Comparison of ENCODE assay signal across 8 cellular contexts in genomic region chr12:10395390-10395998, GRCh38. TPM values are rescaled to one million over a fixed set of nuclear protein-coding genes. Genes with fewer than 3 reads are reported as not detected.
A peak's percentile ranks its signal among the peaks of the same experiment; 100 is the strongest.
DNase-seq lines count a peak whose midpoint lies in the region; ATAC-seq and TF ChIP-seq lines count a peak whose summit lies in the region.

No MANE protein-coding gene starts in this region.

- H3K36me3 Mint-ChIP-seq in activated CD8-positive, alpha-beta T cell treated with anti-CD3 and anti-CD28 coated beads, Interleukin-2, amount 10 ng/mL, durations not matched to agents 7 days and 5 days (ENCODE audit: low read depth): peaks cover 18% of the 10 kb centered on the region

- TF ChIP-seq POLR2A in tibial nerve (IDR thresholded peaks at IDR 0.05): no peak

- no peaks in the 10 kb centered on the region for H3K36me3 ChIP-seq in kidney epithelial cell (ENCODE audit: control insufficient read depth, insufficient read depth, low read length)
- H3K36me3 ChIP-seq in tibial nerve: no peaks in the 10 kb centered on the region

- POLR2A ChIA-PET in activated CD8-positive, alpha-beta T cell treated with anti-CD3 and anti-CD28 coated beads, Interleukin-2, amount 10 ng/mL, durations not matched to agents 7 days and 5 days (lab: Charles Lee): interaction anchor here (0.6 to 8.5 kb wide), 9 partner anchors 13 to 325 kb away, joined by 3 to 85 read pairs (median 5); partner anchors contain the start of gene KLRC4

- peaks cover 67% of the 10 kb centered on the region for H3K4me1 Mint-ChIP-seq in activated CD8-positive, alpha-beta T cell treated with anti-CD3 and anti-CD28 coated beads, Interleukin-2, amount 10 ng/mL, durations not matched to agents 7 days and 5 days (ENCODE audit: low read depth)

- WGBS in tibial nerve, 2 donors: 13 to 16% methylated on average over 6 of the region's 6 CpGs

- TF ChIP-seq EP300 in tibial nerve (IDR thresholded peaks at IDR 0.05): peak in 1 of 2 donors; percentile 50

- peak; percentile 72 for ATAC-seq in GM21786 (IDR thresholded peaks at IDR 0.05; ENCODE audit: unreplicated experiment)
- ATAC-seq in activated CD8-positive, alpha-beta T cell treated with anti-CD3 and anti-CD28 coated beads, Interleukin-2, amount 10 ng/mL, durations not matched to agents 7 days and 5 days: peak; percentile 71

- peak overlapping the region; percentile 57 for H3K4me3 Mint-ChIP-seq in activated CD8-positive, alpha-beta T cell treated with anti-CD3 and anti-CD28 coated beads, Interleukin-2, amount 10 ng/mL, durations not matched to agents 7 days and 5 days

- peak; percentile 55 for DNase-seq in GF-D8 (lab: John Stamatoyannopoulos, UW)
- DNase-seq in KBM-7: peak; percentile 67
- no peak for DNase-seq in activated CD8-positive, alpha-beta T cell treated with anti-CD3 and anti-CD28 coated beads, Interleukin-2, amount 10 ng/mL, durations not matched to agents 7 days and 5 days
- peak; percentile 69 for DNase-seq in kidney epithelial cell (ENCODE audit: low read depth)
- peak in 1 of 2 donors; percentile 37 for DNase-seq in tibial nerve (ENCODE audit: low spot score in 2 of 2)
- no peak for DNase-seq in superior temporal gyrus (ENCODE audit: extremely low spot score)
- no peak for DNase-seq in HK-2 (ENCODE audit: unreplicated experiment)

- no peaks in the 10 kb centered on the region for H3K27me3 Mint-ChIP-seq in activated CD8-positive, alpha-beta T cell treated with anti-CD3 and anti-CD28 coated beads, Interleukin-2, amount 10 ng/mL, durations not matched to agents 7 days and 5 days (ENCODE audit: low read depth)

- H3K4me3 ChIP-seq in kidney epithelial cell (ENCODE audit: low read depth, low read length) (no peak overlapping the region), tibial nerve (peak overlapping the region in 1 of 4 donors; percentile 5)

- H3K4me1 ChIP-seq in tibial nerve: peaks cover 0 to 19% (median 9%) of the 10 kb centered on the region in 4 donors

- H3K27ac ChIP-seq in tibial nerve: peak overlapping the region in 3 of 4 donors; percentile 45 to 68 (median 60)

- CTCF ChIA-PET in activated CD8-positive, alpha-beta T cell treated with anti-CD3 and anti-CD28 coated beads, Interleukin-2, amount 10 ng/mL, durations not matched to agents 7 days and 5 days (lab: Charles Lee): interaction anchor here (1.2 to 1.4 kb wide), 3 partner anchors 9 to 160 kb away, joined by 3 to 5 read pairs (median 3); no protein-coding TSS in a partner anchor

- no peaks in the 10 kb centered on the region for H3K9me3 ChIP-seq in tibial nerve

- no peaks in the 10 kb centered on the region for H3K9me3 Mint-ChIP-seq in activated CD8-positive, alpha-beta T cell treated with anti-CD3 and anti-CD28 coated beads, Interleukin-2, amount 10 ng/mL, durations not matched to agents 7 days and 5 days (ENCODE audit: insufficient read depth)

- TF ChIP-seq CTCF in kidney epithelial cell (IDR thresholded peaks at IDR 0.05; ENCODE audit: insufficient read depth, low read length, poor library complexity, severe bottlenecking) (no peak), tibial nerve (IDR thresholded peaks at IDR 0.05) (no peak)

- H3K27me3 ChIP-seq in kidney epithelial cell (ENCODE audit: control insufficient read depth, insufficient read depth, low read length): no peaks in the 10 kb centered on the region
- no peaks in the 10 kb centered on the region for H3K27me3 ChIP-seq in tibial nerve

- peak overlapping the region; percentile 81 for H3K27ac Mint-ChIP-seq in activated CD8-positive, alpha-beta T cell treated with anti-CD3 and anti-CD28 coated beads, Interleukin-2, amount 10 ng/mL, durations not matched to agents 7 days and 5 days

- in situ Hi-C loops in KBM-7 (cut with MboI; ENCODE audit: low pct_unique_long_range_greater_than_20kb, low sequenced_read_pairs): no loop called here

RNA-seq across cellular contexts. Expression of gene KLRK1, which starts 5.7 kb away (rescaled TPM):
- 100 to 1,000 TPM; 117 to 123 TPM for total RNA-seq in activated CD8-positive, alpha-beta T cell treated with anti-CD3 and anti-CD28 coated beads, Interleukin-2, amount 10 ng/mL, durations not matched to agents 7 days and 5 days
- total RNA-seq in kidney epithelial cell: 0.48 TPM in 1 of 2 replicates, not detected in the other
- 1 to 10 TPM in 2 of 4 donors, under 1 TPM in 1, not detected in 1; 0.60 to 2.9 (median 1.2) TPM for total RNA-seq in tibial nerve

RNA-seq across cellular contexts. Expression of gene KLRC4, which starts 14.1 kb away (rescaled TPM):
- 1 to 10 TPM; 3.6 to 4.9 TPM for total RNA-seq in activated CD8-positive, alpha-beta T cell treated with anti-CD3 and anti-CD28 coated beads, Interleukin-2, amount 10 ng/mL, durations not matched to agents 7 days and 5 days
- total RNA-seq in kidney epithelial cell (not detected in 2 replicates), tibial nerve (not detected)

RNA-seq across cellular contexts. Expression of gene KLRC3, which starts 24.9 kb away (rescaled TPM):
- total RNA-seq in activated CD8-positive, alpha-beta T cell treated with anti-CD3 and anti-CD28 coated beads, Interleukin-2, amount 10 ng/mL, durations not matched to agents 7 days and 5 days: 1 to 10 TPM; 1.3 to 2.1 TPM
- total RNA-seq in kidney epithelial cell (not detected in 2 replicates), tibial nerve (not detected)

RNA-seq across cellular contexts. Expression of gene KLRC2, which starts 40.3 kb away (rescaled TPM):
- 1 to 10 TPM; 1.6 to 1.7 TPM for total RNA-seq in activated CD8-positive, alpha-beta T cell treated with anti-CD3 and anti-CD28 coated beads, Interleukin-2, amount 10 ng/mL, durations not matched to agents 7 days and 5 days
- total RNA-seq in kidney epithelial cell (not detected in 2 replicates), tibial nerve (not detected)

RNA-seq across cellular contexts. Expression of gene KLRC1, which starts 57.7 kb away (rescaled TPM):
- total RNA-seq in activated CD8-positive, alpha-beta T cell treated with anti-CD3 and anti-CD28 coated beads, Interleukin-2, amount 10 ng/mL, durations not matched to agents 7 days and 5 days: 1 to 10 TPM; 4.9 to 5.0 TPM
- total RNA-seq in kidney epithelial cell: not detected in 2 replicates
- total RNA-seq in tibial nerve: not detected

Comparison
In these comparisons a context has a peak if more than half of its experiments do, and no peak if none do; other contexts are left out.
1. DNase-seq: peak in GF-D8 (single experiment), KBM-7 (single experiment) and kidney epithelial cell (single experiment); none in activated CD8-positive, alpha-beta T cell treated with anti-CD3 and anti-CD28 coated beads, Interleukin-2, amount 10 ng/mL, durations not matched to agents 7 days and 5 days (single experiment), superior temporal gyrus (single experiment) and HK-2 (single experiment).
2. RNA of gene KLRK1, which starts 5.7 kb away (total RNA-seq): 117 to 123 TPM in activated CD8-positive, alpha-beta T cell treated with anti-CD3 and anti-CD28 coated beads, Interleukin-2, amount 10 ng/mL, durations not matched to agents 7 days and 5 days; 0.60 to 2.9 TPM in tibial nerve and 0.48 TPM in kidney epithelial cell; every median in the first group is over 10 times any median in the second.